ENCODE assay signal across 1 cellular context in the genomic region with DNA sequence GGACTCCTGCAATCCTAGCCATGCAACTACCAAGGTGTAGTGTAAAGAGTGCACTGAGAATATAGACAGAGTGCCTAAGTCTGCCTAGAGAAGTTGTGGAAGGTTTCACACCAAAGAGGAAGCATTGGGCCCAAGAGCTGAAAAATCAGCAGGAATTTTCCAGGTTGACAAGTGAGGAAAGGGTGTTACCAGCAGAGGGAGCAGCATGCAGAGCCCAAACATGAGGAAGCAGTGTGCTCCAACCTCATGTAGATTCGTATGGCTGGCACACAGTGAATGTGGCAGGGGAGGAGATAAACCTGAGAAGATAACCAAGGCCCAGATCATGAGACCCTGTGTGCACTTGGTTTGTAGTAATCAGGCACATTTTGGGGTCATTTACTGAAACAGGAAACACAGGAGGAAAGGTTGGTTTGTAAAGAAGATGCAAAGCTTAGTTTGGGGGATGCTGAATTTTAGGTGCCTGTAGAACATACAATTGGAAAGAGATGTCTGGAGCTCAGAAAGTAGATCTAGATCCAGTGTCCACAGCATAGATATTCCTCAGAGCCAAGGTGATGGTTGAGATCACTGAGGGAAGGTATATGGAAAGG.
TF ChIP-seq lines count a peak whose summit lies in the region.

No MANE protein-coding gene starts in this region.

TF ChIP-seq in IMR-90, 13 proteins besides CTCF, POLR2A, EP300 and RAD21:
- no peak for TF ChIP-seq USF2 (IDR thresholded peaks at IDR 0.05; ENCODE audit: low read depth, low read length)
- TF ChIP-seq SMC3 (IDR thresholded peaks at IDR 0.05; ENCODE audit: low read depth, low read length) = peak; percentile 63
- peak; percentile 69; the same call in 1 of the 2 replicates for TF ChIP-seq MXI1 (IDR thresholded peaks at IDR 0.05; ENCODE audit: borderline replicate concordance, low read depth, low read length)
TF ChIP-seq in IMR-90: peak in this region for 2.
